In the genomic region with DNA sequence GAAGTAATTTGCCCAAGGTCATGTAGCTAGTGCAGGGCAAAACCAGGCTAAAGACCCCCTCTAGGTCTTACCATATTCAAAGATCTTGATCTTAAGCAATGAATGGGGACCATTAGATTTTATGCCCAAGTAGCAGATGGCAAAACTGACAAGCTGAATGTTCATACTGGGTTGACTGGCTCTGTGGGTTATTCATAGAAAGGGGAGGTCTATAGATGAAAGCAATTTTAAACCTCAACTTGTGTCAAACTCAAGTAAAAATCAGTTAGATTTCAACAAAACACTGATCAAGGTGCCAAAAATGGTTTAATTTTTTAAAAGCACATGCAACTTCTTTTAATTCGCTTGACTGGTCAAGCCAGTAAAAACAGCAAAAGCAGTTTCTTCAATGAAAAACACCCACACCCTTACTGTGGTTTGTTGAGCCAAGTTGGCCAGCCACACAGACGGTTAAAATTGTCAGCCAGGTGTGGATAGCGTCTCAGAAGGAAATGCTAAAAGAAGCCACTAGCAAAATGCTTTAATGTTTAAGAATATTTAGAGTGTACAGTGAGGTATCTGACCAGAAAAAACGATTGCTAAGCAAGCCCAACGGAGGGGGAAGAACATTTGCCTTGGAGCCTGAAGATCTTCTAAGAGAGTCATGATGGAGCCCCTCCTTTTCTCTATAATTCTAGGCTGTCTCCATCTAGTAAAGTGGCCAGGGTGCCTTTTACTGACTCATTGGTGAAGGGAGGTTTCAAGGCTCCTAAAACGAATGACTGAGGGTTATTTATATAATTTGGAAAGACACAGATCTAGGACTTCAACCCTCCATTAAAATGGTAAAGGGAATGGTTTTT, we compare ENCODE assay signal across 14 cellular contexts.
DNase-seq lines count a peak whose midpoint lies in the region; ATAC-seq and TF ChIP-seq lines count a peak whose summit lies in the region.
"Had no signal": no experiment of that assay in that cellular context is flagged by ENCODE, and none has a peak within 500 bp of the region (broad histone marks: within the 10 kb centered on the region; RNA-seq: fewer than 3 reads in every experiment).

No MANE protein-coding gene starts in this region.

- H3K27ac ChIP-seq in SJCRH30: no peak overlapping the region
- H3K27ac ChIP-seq: epithelial cell of prostate, spleen had no signal

- H3K4me3 ChIP-seq in GM06990 (replicated peaks; ENCODE audit: low read depth, low read length) (no peak overlapping the region), SJCRH30 (no peak overlapping the region)
- H3K4me3 ChIP-seq: HAP-1, spleen had no signal

- DNase-seq in GM06990 (ENCODE audit: extremely low read depth, insufficient read length) (peak; percentile 55), SJCRH30 (no peak), NCI-H345 (lab: John Stamatoyannopoulos, UW) (no peak), middle frontal gyrus (ENCODE audit: extremely low spot score, low spot score) (no peak), DMS114 treated with DMSO at 0.1 percent for 48 hours (lab: John Stamatoyannopoulos, UW; ENCODE audit: unreplicated experiment) (no peak)
- DNase-seq: ACHN, NCI-H82, nephron progenitor cell, spleen had no signal

- H3K27me3 ChIP-seq in GM06990 (replicated peaks; ENCODE audit: control insufficient read depth, insufficient read depth, low read length): no peaks in the 10 kb centered on the region; the same call in 1 of the 2 replicates
- H3K27me3 ChIP-seq in SJCRH30: no peaks in the 10 kb centered on the region
- H3K27me3 ChIP-seq: spleen had no signal

- H3K9me3 ChIP-seq in SJCRH30 (replicated peaks): no peaks in the 10 kb centered on the region
- H3K9me3 ChIP-seq: HAP-1 had no signal

- H3K4me1 ChIP-seq in SJCRH30: no peaks in the 10 kb centered on the region
- H3K4me1 ChIP-seq: HAP-1 had no signal

- TF ChIP-seq CTCF in GM06990 (IDR thresholded peaks at IDR 0.05; ENCODE audit: insufficient read depth, low read length, poor library complexity, severe bottlenecking): no peak

- H3K36me3 ChIP-seq in GM06990 (ENCODE audit: control insufficient read depth, insufficient read depth, low read length): no peaks in the 10 kb centered on the region
- H3K36me3 ChIP-seq in SJCRH30: no peaks in the 10 kb centered on the region
- H3K36me3 ChIP-seq: HAP-1, spleen had no signal

- peak; percentile 93 for ATAC-seq in GM19467 (IDR thresholded peaks at IDR 0.05; ENCODE audit: unreplicated experiment)
- ATAC-seq in HG02938 (IDR thresholded peaks at IDR 0.05; ENCODE audit: unreplicated experiment): peak; percentile 90
- ATAC-seq in HG03575 (IDR thresholded peaks at IDR 0.05; ENCODE audit: extremely low read depth, insufficient number of reproducible peaks, low FRiP score, unreplicated experiment): peak; percentile 57
